Comparison of ENCODE assay signal across 29 cellular contexts in the genomic region with DNA sequence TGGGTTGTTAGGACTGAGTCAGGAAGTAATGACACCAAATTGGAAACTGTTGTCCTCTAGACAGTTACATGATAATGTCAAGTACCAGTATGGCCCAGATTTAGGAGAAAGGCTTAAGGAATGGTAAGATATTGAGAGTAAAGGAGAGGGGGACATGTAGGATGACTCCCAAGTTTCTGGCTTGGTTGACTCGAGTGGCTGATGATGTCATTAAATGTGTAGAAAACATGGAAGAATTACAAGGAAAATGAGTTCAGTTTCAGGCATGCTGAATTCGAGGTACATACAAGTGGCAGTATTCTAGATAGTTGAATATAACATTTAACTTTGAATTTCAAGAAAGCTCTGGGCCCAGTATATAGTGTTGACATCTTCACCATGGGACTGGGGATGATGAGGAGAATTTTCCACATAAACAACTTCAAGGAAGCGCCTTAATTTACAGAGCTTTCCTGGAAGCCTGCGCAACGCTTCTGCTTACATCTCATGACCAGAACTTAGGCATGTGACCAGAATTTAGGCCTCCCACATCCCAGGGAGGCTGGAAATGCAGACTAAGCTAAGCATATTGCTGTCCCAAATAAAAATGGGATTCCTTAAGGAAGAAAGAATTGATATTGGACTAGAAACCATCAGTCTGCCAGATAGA. TPM values are rescaled to one million over a fixed set of nuclear protein-coding genes. Genes with fewer than 3 reads are reported as not detected.
"Had no signal": no experiment of that assay in that cellular context is flagged by ENCODE, and none has a peak within 500 bp of the region (broad histone marks: within the 10 kb centered on the region; RNA-seq: fewer than 3 reads in every experiment).

No MANE protein-coding gene starts in this region.

- H3K27ac ChIP-seq: coronary artery, dorsolateral prefrontal cortex, foreskin keratinocyte, gastrocnemius medialis, heart left ventricle, WERI-Rb-1 had no signal

- FAIRE-seq: bronchial epithelial cell had no signal

- H3K27me3 ChIP-seq: foreskin keratinocyte had no signal

- H3K36me3 ChIP-seq: gastrocnemius medialis, heart left ventricle, WERI-Rb-1 had no signal

- ATAC-seq: activated CD4-positive, CD25-positive, alpha-beta regulatory T cell treated with anti-CD3 and anti-CD28 coated beads, Interleukin-2, amount 50 U/mL, for 24 hours; activated CD8-positive, alpha-beta T cell treated with anti-CD3 and anti-CD28 coated beads for 36 hours; activated T-cell treated with anti-CD3 and anti-CD28 coated beads, Interleukin-2, amount 50 U/mL, for 4 hours; activated T-helper 17 cell treated with anti-CD3 and anti-CD28 coated beads, Interleukin-2, amount 50 U/mL, for 72 hours; esophagus mucosa; foreskin keratinocyte; gastrocnemius medialis; heart left ventricle; T-helper 17 cell had no signal

- H3K9me3 ChIP-seq: gastrocnemius medialis, heart left ventricle had no signal

- H3K4me3 ChIP-seq: coronary artery, dorsolateral prefrontal cortex, gastrocnemius medialis, heart left ventricle had no signal

- DNase-seq: activated B cell treated with CpG ODN at 0.5 μM for 24 hours; activated CD4-positive, alpha-beta T cell treated with anti-CD3 and anti-CD28 coated beads for 48 hours; activated CD4-positive, alpha-beta T cell treated with anti-CD3 and anti-CD28 coated beads, Interleukin-2, amount 50 U/mL, for 1 hour; activated CD4-positive, alpha-beta T cell treated with anti-CD3 and anti-CD28 coated beads, Interleukin-2, amount 50 U/mL, for 48 hours; activated CD8-positive, alpha-beta memory T cell treated with anti-CD3 and anti-CD28 coated beads for 24 hours; activated CD8-positive, alpha-beta T cell treated with anti-CD3 and anti-CD28 coated beads for 36 hours; activated effector memory CD4-positive, alpha-beta T cell treated with Interleukin-2 at 50 U/mL for 16 hours; activated gamma-delta T cell treated with Interleukin-2 at 50 U/mL for 16 hours; activated naive CD4-positive, alpha-beta T cell treated with anti-CD3 and anti-CD28 coated beads, Interleukin-2, amount 50 U/mL, for 16 hours; activated naive CD4-positive, alpha-beta T cell treated with Interleukin-2 at 50 U/mL for 16 hours; activated T-cell treated with anti-CD3 and anti-CD28 coated beads, Interleukin-2, amount 50 U/mL, for 4 hours; amygdala; aorta; dorsolateral prefrontal cortex; effector memory CD4-positive, alpha-beta T cell; endodermal cell; foreskin keratinocyte; gastrocnemius medialis; glutamatergic neuron; heart left ventricle; T-helper 1 cell; T-helper 17 cell; T1000; WERI-Rb-1 had no signal

RNA-seq across cellular contexts. Expression of a gene that starts 3.8 kb away (rescaled TPM):
- total RNA-seq: activated B cell treated with CpG ODN at 0.5 μM for 24 hours; activated CD8-positive, alpha-beta T cell treated with anti-CD3 and anti-CD28 coated beads for 36 hours; activated T-cell treated with anti-CD3 and anti-CD28 coated beads, Interleukin-2, amount 50 U/mL, for 4 hours; activated T-helper 17 cell treated with anti-CD3 and anti-CD28 coated beads, Interleukin-2, amount 50 U/mL, for 72 hours; T-helper 17 cell had no signal

RNA-seq across cellular contexts. Expression of a gene that starts 59.2 kb away (rescaled TPM):
- total RNA-seq: activated B cell treated with CpG ODN at 0.5 μM for 24 hours; activated CD8-positive, alpha-beta T cell treated with anti-CD3 and anti-CD28 coated beads for 36 hours had no signal
